Comparison of ENCODE assay signal across 16 cellular contexts in the genomic region with DNA sequence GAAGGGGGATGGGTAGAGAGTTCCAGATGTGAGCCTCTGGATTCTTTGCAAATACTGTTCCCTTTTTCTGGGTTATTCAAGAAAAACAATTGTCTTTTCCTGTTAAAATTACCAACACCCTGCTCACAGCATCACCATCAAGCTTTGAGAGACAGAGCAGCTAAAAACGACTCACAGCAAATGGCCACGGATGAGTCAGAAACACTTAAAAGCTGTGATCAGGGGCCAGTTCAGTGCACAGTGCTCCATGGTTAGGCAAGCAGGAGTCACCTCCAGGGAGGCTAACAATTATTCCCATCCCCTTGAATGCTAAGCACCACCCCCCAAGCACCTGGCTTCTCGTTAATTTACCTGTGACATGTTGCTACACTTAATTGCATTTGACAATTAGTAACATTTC.
DNase-seq lines count a peak whose midpoint lies in the region; ATAC-seq lines count a peak whose summit lies in the region.
"Had no signal": no experiment of that assay in that cellular context is flagged by ENCODE, and none has a peak within 500 bp of the region (broad histone marks: within the 10 kb centered on the region; RNA-seq: fewer than 3 reads in every experiment).

No MANE protein-coding gene starts in this region.

- no peak overlapping the region for H3K9ac ChIP-seq in SK-N-MC (ENCODE audit: insufficient read length)

- ATAC-seq in GM19351 (IDR thresholded peaks at IDR 0.05; ENCODE audit: unreplicated experiment) (no peak), HG03196 (IDR thresholded peaks at IDR 0.05; ENCODE audit: unreplicated experiment) (no peak), HG02571 (IDR thresholded peaks at IDR 0.05; ENCODE audit: unreplicated experiment) (no peak), HG03521 (IDR thresholded peaks at IDR 0.05; ENCODE audit: unreplicated experiment) (no peak)
- ATAC-seq: left ventricle myocardium superior had no signal

- no peaks in the 10 kb centered on the region for H3K36me3 ChIP-seq in SK-N-MC (ENCODE audit: insufficient read depth, low read length)

- no peaks in the 10 kb centered on the region for H3K9me3 ChIP-seq in SK-N-MC (ENCODE audit: low read depth, low read length)

- H3K4me3 ChIP-seq in SK-N-MC, result 0 out of 2 replicates have a peak overlapping the region, but pooled peaks have one; percentile 3

- DNase-seq in EH (ENCODE audit: low read depth) (peak; percentile 38), NCI-H1105 (lab: John Stamatoyannopoulos, UW) (peak; percentile 59), SK-N-MC (ENCODE audit: low read depth, low spot score) (no peak), kidney tubule cell (ENCODE audit: low spot score) (peak; percentile 78)
- DNase-seq: activated CD4-positive, alpha-beta memory T cell treated with anti-CD3 and anti-CD28 coated beads, Interleukin-2, amount 10 ng/mL, durations not matched to agents 7 days and 5 days; activated effector memory CD4-positive, alpha-beta T cell treated with Interleukin-2 at 50 U/mL for 16 hours; head of caudate nucleus; left ventricle myocardium superior; NCI-H526; nephron progenitor cell; SHP77 treated with DMSO at 0.1 percent for 48 hours; T1000 had no signal

- no peak overlapping the region for H3K27ac ChIP-seq in SK-N-MC
